ENCODE assay signal across 8 cellular contexts in genomic region chr11:86152006-86152862, GRCh38.
A peak's percentile ranks its signal among the peaks of the same experiment; 100 is the strongest.
DNase-seq lines count a peak whose midpoint lies in the region; ATAC-seq and TF ChIP-seq lines count a peak whose summit lies in the region.
"Had no signal": no experiment of that assay in that cellular context is flagged by ENCODE, and none has a peak within 500 bp of the region (broad histone marks: within the 10 kb centered on the region; RNA-seq: fewer than 3 reads in every experiment).

No MANE protein-coding gene starts in this region.

- H3K36me3 ChIP-seq in RWPE2 (ENCODE audit: low read depth) (no peaks in the 10 kb centered on the region), heart right ventricle (no peaks in the 10 kb centered on the region), subcutaneous abdominal adipose tissue (ENCODE audit: control insufficient read depth in 5 of 5, insufficient read depth in 5 of 5, low read length in 5 of 5) (no peaks in the 10 kb centered on the region)

- WGBS in heart right ventricle, 2 donors, result 37 to 41% methylated on average over 2 of the region's 2 CpGs

- no peaks in the 10 kb centered on the region for H3K9me3 ChIP-seq in RWPE2 (ENCODE audit: severe bottlenecking)
- no peaks in the 10 kb centered on the region for H3K9me3 ChIP-seq in heart right ventricle
- no peaks in the 10 kb centered on the region for H3K9me3 ChIP-seq in subcutaneous abdominal adipose tissue (ENCODE audit: control insufficient read depth in 5 of 5, low read length in 5 of 5)

- intact Hi-C loops in heart right ventricle (cut with DNase I), result no loop called here

- TF ChIP-seq CTCF in RWPE2 (IDR thresholded peaks at IDR 0.05; ENCODE audit: poor library complexity, severe bottlenecking) (no peak), heart right ventricle (IDR thresholded peaks at IDR 0.05) (no peak)

- ATAC-seq in GM21447 (IDR thresholded peaks at IDR 0.05; ENCODE audit: unreplicated experiment), result peak; percentile 42
- ATAC-seq in RWPE2 (ENCODE audit: low read depth), result peak; percentile 66
- peak in 3 of 8 donors; percentile 13 to 25 (median 22) for ATAC-seq in heart right ventricle
- no peak for ATAC-seq in GM18519 (IDR thresholded peaks at IDR 0.05; ENCODE audit: low FRiP score, unreplicated experiment)

- H3K4me1 ChIP-seq in RWPE2 (ENCODE audit: insufficient read depth, poor library complexity, severe bottlenecking) (peaks cover 35% of the 10 kb centered on the region), heart right ventricle (peaks cover 10 to 44% (median 23%) of the 10 kb centered on the region in 9 donors), subcutaneous abdominal adipose tissue (ENCODE audit: control insufficient read depth in 5 of 5, insufficient read depth in 5 of 5, low read length in 5 of 5) (peaks cover 15 to 38% (median 30%) of the 10 kb centered on the region in 5 donors)

- H3K27ac ChIP-seq in RWPE2 (ENCODE audit: poor library complexity, severe bottlenecking) (peak overlapping the region; percentile 91), heart right ventricle (peak overlapping the region in 8 of 10 donors; percentile 20 to 77 (median 57)), subcutaneous abdominal adipose tissue (ENCODE audit: low read depth, low read length) (peak overlapping the region; percentile 88)

- H3K27me3 ChIP-seq in RWPE2 (ENCODE audit: insufficient read depth, poor library complexity, severe bottlenecking), result no peaks in the 10 kb centered on the region
- no peaks in the 10 kb centered on the region for H3K27me3 ChIP-seq in heart right ventricle
- no peaks in the 10 kb centered on the region for H3K27me3 ChIP-seq in subcutaneous abdominal adipose tissue (ENCODE audit: control insufficient read depth in 5 of 5, insufficient read depth in 4 of 5, low read length in 5 of 5)

- DNase-seq in RWPE2 (ENCODE audit: low spot score) (no peak), heart right ventricle (no peak), DMS153 treated with DMSO at 0.1 percent for 48 hours (lab: John Stamatoyannopoulos, UW; ENCODE audit: unreplicated experiment) (no peak), iPS-NIHi7 (ENCODE audit: extremely low spot score) (no peak)
- DNase-seq: naive B cell had no signal

- peak overlapping the region in 1 of 5 donors; percentile 33 for H3K9ac ChIP-seq in subcutaneous abdominal adipose tissue (ENCODE audit: low read length in 5 of 5)

- no peak overlapping the region for H3K4me3 ChIP-seq in RWPE2 (ENCODE audit: severe bottlenecking)
- no peak overlapping the region for H3K4me3 ChIP-seq in heart right ventricle
- no peak overlapping the region for H3K4me3 ChIP-seq in subcutaneous abdominal adipose tissue (ENCODE audit: low read depth in 1 of 5, low read length in 5 of 5)
